31 cellular contexts compared by ENCODE assay signal in genomic region chr7:147586526-147586925, GRCh38.
DNase-seq lines count a peak whose midpoint lies in the region; ATAC-seq, FAIRE-seq and TF ChIP-seq lines count a peak whose summit lies in the region.
"Had no signal": no experiment of that assay in that cellular context is flagged by ENCODE, and none has a peak within 500 bp of the region (broad histone marks: within the 10 kb centered on the region; RNA-seq: fewer than 3 reads in every experiment).

No MANE protein-coding gene starts in this region.

- H3K4me3 ChIP-seq in HepG2 (replicated peaks in 1 of 3; ENCODE audit: insufficient read depth in 1 of 3, low read depth in 2 of 3, low read length in 3 of 3) (no peak overlapping the region), right lobe of liver (no peak overlapping the region), mammary epithelial cell (replicated peaks in 1 of 3; ENCODE audit: insufficient read depth in 1 of 3, low read depth in 2 of 3, low read length in 3 of 3) (no peak overlapping the region), mesendoderm (ENCODE audit: low read length) (no peak overlapping the region), PC-9 (no peak overlapping the region)
- H3K4me3 ChIP-seq: esophagus squamous epithelium, gastroesophageal sphincter, lower lobe of right lung, Peyer's patch, uterus had no signal

- H2BK5ac ChIP-seq in mesendoderm (ENCODE audit: low read length) = no peak overlapping the region

- ATAC-seq in HepG2 = no peak
- ATAC-seq in right lobe of liver = no peak
- no peak for ATAC-seq in GM21526 (IDR thresholded peaks at IDR 0.05; ENCODE audit: low FRiP score, unreplicated experiment)
- ATAC-seq: activated CD8-positive, alpha-beta T cell treated with anti-CD3 and anti-CD28 coated beads for 36 hours; gastroesophageal sphincter; lower lobe of right lung; right cardiac atrium; stimulated activated naive B cell treated with anti-CD40 and anti-IgM and Interleukin-4, amounts not matched to agents 10 μg/mL and 1 μg/mL and 100 μg/mL, for 72 hours; T-cell had no signal

- H3K9me2 ChIP-seq in PC-9 (ENCODE audit: insufficient read depth) = no peaks in the 10 kb centered on the region

- H3K4me1 ChIP-seq in HepG2 (ENCODE audit: insufficient read depth, low read length) = no peaks in the 10 kb centered on the region
- H3K4me1 ChIP-seq in right lobe of liver = no peaks in the 10 kb centered on the region
- no peaks in the 10 kb centered on the region for H3K4me1 ChIP-seq in mammary epithelial cell (ENCODE audit: insufficient read depth, low read length)
- H3K4me1 ChIP-seq in mesendoderm (ENCODE audit: control insufficient read depth, low read depth, low read length) = peaks cover 5% of the 10 kb centered on the region
- no peaks in the 10 kb centered on the region for H3K4me1 ChIP-seq in PC-9 (replicated peaks; ENCODE audit: insufficient read depth)
- H3K4me1 ChIP-seq: Caco-2, esophagus squamous epithelium, gastroesophageal sphincter, lower lobe of right lung, parathyroid adenoma, Peyer's patch, uterus had no signal

- H3K18ac ChIP-seq in mesendoderm (ENCODE audit: low read length) = no peak overlapping the region

- H3K79me2 ChIP-seq in HepG2 (ENCODE audit: insufficient read depth, low read length) (no peaks in the 10 kb centered on the region), mammary epithelial cell (ENCODE audit: insufficient read depth, low read length) (no peaks in the 10 kb centered on the region), mesendoderm (ENCODE audit: control insufficient read depth, insufficient read depth, low read length) (no peaks in the 10 kb centered on the region), PC-9 (ENCODE audit: low read depth) (no peaks in the 10 kb centered on the region)
- H3K79me2 ChIP-seq: parathyroid adenoma had no signal

- no peak for DNase-seq in HepG2 (ENCODE audit: low spot score)
- no peak for DNase-seq in right lobe of liver
- peak; percentile 8 for DNase-seq in NCI-H2196 treated with DMSO at 0.1 percent for 48 hours (lab: John Stamatoyannopoulos, UW; ENCODE audit: unreplicated experiment)
- peak; percentile 8 for DNase-seq in mammary epithelial cell
- DNase-seq in mesendoderm = peak; percentile 59
- DNase-seq in T1000 (lab: John Stamatoyannopoulos, UW) = no peak
- no peak for DNase-seq in PC-9
- DNase-seq: activated CD4-positive, alpha-beta T cell treated with anti-CD3 and anti-CD28 coated beads for 1 hour; activated CD8-positive, alpha-beta T cell treated with anti-CD3 and anti-CD28 coated beads for 36 hours; Caco-2; effector CD8-positive, alpha-beta T cell; esophagus squamous epithelium; hypothalamus; kidney; lower lobe of right lung; MV-4-11; Peyer's patch; right cardiac atrium; SIG-M5; stimulated activated CD4-positive, alpha-beta T cell treated with anti-CD3 and anti-CD28 coated beads, Interleukin-12 subunit alpha, Interleukin-12 subunit beta, amount 100 ng/mL, for 4 hours; stimulated activated CD4-positive, alpha-beta T cell treated with anti-CD3 and anti-CD28 coated beads, Interleukin-4, amount 100 ng/mL, for 24 hours; stimulated activated naive B cell treated with anti-CD40 and anti-IgM and Interleukin-4, amounts not matched to agents 10 μg/mL and 1 μg/mL and 100 μg/mL, for 72 hours; T-cell; uterus had no signal

- H3K27ac ChIP-seq in HepG2 (ENCODE audit: extremely low read length, insufficient read depth, low read length) (no peak overlapping the region), right lobe of liver (no peak overlapping the region), mammary epithelial cell (ENCODE audit: insufficient read depth, low read depth, low read length) (no peak overlapping the region), mesendoderm (ENCODE audit: low read depth, low read length) (no peak overlapping the region), PC-9 (no peak overlapping the region)
- H3K27ac ChIP-seq: esophagus squamous epithelium, gastroesophageal sphincter, lower lobe of right lung, parathyroid adenoma, Peyer's patch, uterus had no signal

- H3F3A ChIP-seq in PC-9 (ENCODE audit: insufficient read depth, low read depth) = no peaks in the 10 kb centered on the region

- no peak overlapping the region for H4K8ac ChIP-seq in mesendoderm (ENCODE audit: low read depth, low read length)

- in situ Hi-C loops in HepG2 (cut with HindIII; ENCODE audit: extremely low pct_ligation_motif_present, low pct_unique_long_range_greater_than_20kb) = no loop called here
- in situ Hi-C loops in mammary epithelial cell (cut with MboI; ENCODE audit: low sequenced_read_pairs in 2 of 2) = no loop called here

- H3K4me2 ChIP-seq in HepG2 (ENCODE audit: low read depth, low read length) = no peak overlapping the region
- H3K4me2 ChIP-seq in mammary epithelial cell (ENCODE audit: insufficient read depth, low read depth, low read length) = no peak overlapping the region
- no peak overlapping the region for H3K4me2 ChIP-seq in mesendoderm (ENCODE audit: low read length)
- no peak overlapping the region for H3K4me2 ChIP-seq in PC-9

- H4K20me1 ChIP-seq in HepG2 (ENCODE audit: insufficient read depth, low read length) = no peaks in the 10 kb centered on the region
- H4K20me1 ChIP-seq in mammary epithelial cell (ENCODE audit: insufficient read depth, low read length) = no peaks in the 10 kb centered on the region
- no peaks in the 10 kb centered on the region for H4K20me1 ChIP-seq in PC-9 (ENCODE audit: insufficient read depth)

- no peak overlapping the region for H3K4ac ChIP-seq in mesendoderm (ENCODE audit: low read depth, low read length)

- CTCF ChIA-PET in HepG2 (lab: Yijun Ruan, JAX; ENCODE audit: low intra/inter-chr PET ratio, low total read pairs) = no interaction called here
- CTCF ChIA-PET in mammary epithelial cell (lab: Charles Lee; ENCODE audit: low non-redundant PET) = no interaction called here
- CTCF ChIA-PET in PC-9 (lab: Charles Lee) = no interaction called here

- intact Hi-C loops in HepG2 (cut with micrococcal nuclease; ENCODE audit: unreplicated experiment) (no loop called here), right lobe of liver (cut with DNase I) (no loop called here), mammary epithelial cell (cut with micrococcal nuclease) (no loop called here), PC-9 (cut with micrococcal nuclease; ENCODE audit: unreplicated experiment) (no loop called here)

- no peaks in the 10 kb centered on the region for H3K27me3 ChIP-seq in HepG2 (ENCODE audit: control insufficient read depth in 1 of 2, insufficient read depth in 2 of 2, low read length in 2 of 2)
- H3K27me3 ChIP-seq in right lobe of liver = no peaks in the 10 kb centered on the region
- no peaks in the 10 kb centered on the region for H3K27me3 ChIP-seq in mammary epithelial cell (ENCODE audit: insufficient read depth, low read length)
- no peaks in the 10 kb centered on the region for H3K27me3 ChIP-seq in mesendoderm (ENCODE audit: insufficient read depth, low read length, poor library complexity)
- no peaks in the 10 kb centered on the region for H3K27me3 ChIP-seq in PC-9 (ENCODE audit: insufficient read depth, low read depth)
- H3K27me3 ChIP-seq: esophagus squamous epithelium, gastroesophageal sphincter, Peyer's patch, uterus had no signal

- WGBS in HepG2 (ENCODE audit: low lambda C conversion rate) = 9% methylated on average over 1 of the region's 1 CpG
- 31% methylated on average over 1 of the region's 1 CpG for WGBS in right lobe of liver (ENCODE audit: insufficient coverage, low coverage, low lambda C conversion rate, missing lambda C conversion rate)
- no CpG with 5 or more reads among the region's 1 CpG for WGBS in mammary epithelial cell (ENCODE audit: low coverage, missing lambda C conversion rate)
- no CpG with 5 or more reads among the region's 1 CpG for WGBS in mesendoderm (ENCODE audit: extremely low coverage, insufficient coverage, low lambda C conversion rate)

- TF ChIP-seq CTCF in HepG2 (CRISPR knock-in tag; IDR thresholded peaks at IDR 0.05) (no peak), right lobe of liver (IDR thresholded peaks at IDR 0.05) (no peak), mammary epithelial cell (conservative IDR thresholded peaks at IDR 0.05 in 1 of 2, IDR thresholded peaks at IDR 0.05 in 1 of 2; ENCODE audit: extremely low read depth in 1 of 2, insufficient read depth in 1 of 2, low read depth in 1 of 2, low read length in 2 of 2) (no peak), PC-9 (conservative IDR thresholded peaks at IDR 0.05) (no peak)

- no peak overlapping the region for H3K56ac ChIP-seq in mesendoderm (ENCODE audit: low read length)

- no peak overlapping the region for H4K5ac ChIP-seq in mesendoderm (ENCODE audit: low read length)

- no peak overlapping the region for H2AK5ac ChIP-seq in mesendoderm (ENCODE audit: low read length)

- no peak for FAIRE-seq in HepG2 (lab: Jason Lieb, UNC)
- FAIRE-seq: A204.1, colon, HTR-8/SVneo, kidney, TTC549 had no signal

- no peak overlapping the region for H2BK120ac ChIP-seq in mesendoderm (ENCODE audit: low read depth, low read length)

- no peaks in the 10 kb centered on the region for H3K36me3 ChIP-seq in HepG2 (replicated peaks in 1 of 2; ENCODE audit: control insufficient read depth in 1 of 2, insufficient read depth in 2 of 2, low read length in 2 of 2)
- no peaks in the 10 kb centered on the region for H3K36me3 ChIP-seq in right lobe of liver
- no peaks in the 10 kb centered on the region for H3K36me3 ChIP-seq in mammary epithelial cell (ENCODE audit: insufficient read depth, low read length)
- no peaks in the 10 kb centered on the region for H3K36me3 ChIP-seq in mesendoderm (ENCODE audit: control insufficient read depth, insufficient read depth, low read length)
- no peaks in the 10 kb centered on the region for H3K36me3 ChIP-seq in PC-9 (ENCODE audit: low read depth)
- H3K36me3 ChIP-seq: esophagus squamous epithelium, gastroesophageal sphincter, lower lobe of right lung, Peyer's patch, uterus had no signal

- no peak overlapping the region for H3K23ac ChIP-seq in mesendoderm (ENCODE audit: low read length)

- peak overlapping the region; percentile 57 for H2BK15ac ChIP-seq in mesendoderm (replicated peaks; ENCODE audit: low read depth)

- H3K9me3 ChIP-seq in HepG2 (ENCODE audit: low read length) = peaks cover 36% of the 10 kb centered on the region
- no peaks in the 10 kb centered on the region for H3K9me3 ChIP-seq in right lobe of liver
- H3K9me3 ChIP-seq in mammary epithelial cell (replicated peaks; ENCODE audit: insufficient read depth, low read length) = no peaks in the 10 kb centered on the region
- H3K9me3 ChIP-seq in PC-9 (ENCODE audit: insufficient read depth, low read depth) = no peaks in the 10 kb centered on the region
- H3K9me3 ChIP-seq: esophagus squamous epithelium, gastroesophageal sphincter, lower lobe of right lung, Peyer's patch, uterus had no signal

- no peaks in the 10 kb centered on the region for H3K79me1 ChIP-seq in mesendoderm (ENCODE audit: low read length)

- no TSS peak for BruUV-seq in HepG2 (replicated peaks; lab: Mats Ljungman, UMichigan)
- no TSS peak for BruUV-seq in mammary epithelial cell (replicated peaks; lab: Mats Ljungman, UMichigan)
- no TSS peak for BruUV-seq in PC-9 (replicated peaks; lab: Mats Ljungman, UMichigan)

- dilution Hi-C loops in mammary epithelial cell (cut with HindIII; ENCODE audit: low sequenced_read_pairs) = no loop called here

- TF ChIP-seq EP300 in HepG2 (IDR thresholded peaks at IDR 0.05; ENCODE audit: low read depth in 2 of 2, low read length in 2 of 2) = no peak
- TF ChIP-seq EP300 in HepG2 (CRISPR knock-in tag; IDR thresholded peaks at IDR 0.05; ENCODE audit: borderline replicate concordance) = no peak

- no peak overlapping the region for H3K9ac ChIP-seq in HepG2 (ENCODE audit: insufficient read depth, low read depth, low read length)
- H3K9ac ChIP-seq in mammary epithelial cell (ENCODE audit: insufficient read depth, low read length) = no peak overlapping the region
- no peak overlapping the region for H3K9ac ChIP-seq in mesendoderm (ENCODE audit: low read length)
- H3K9ac ChIP-seq: parathyroid adenoma had no signal

- no peak for TF ChIP-seq RAD21 in HepG2 (CRISPR knock-in tag; IDR thresholded peaks at IDR 0.05)

- no peak overlapping the region for H2AFZ ChIP-seq in HepG2 (ENCODE audit: low read length)
- no peak overlapping the region for H2AFZ ChIP-seq in mammary epithelial cell (ENCODE audit: low read depth, low read length)
- H2AFZ ChIP-seq in PC-9 = no peak overlapping the region
- H2AFZ ChIP-seq: parathyroid adenoma had no signal

- TF ChIP-seq POLR2A in HepG2 (IDR thresholded peaks at IDR 0.05; ENCODE audit: insufficient read depth in 1 of 2, low read depth in 2 of 2, low read length in 2 of 2) (no peak), right lobe of liver (IDR thresholded peaks at IDR 0.05) (no peak)

- POLR2A ChIA-PET in HepG2 (lab: Yijun Ruan, JAX) = no interaction called here
- POLR2A ChIA-PET in PC-9 (lab: Charles Lee; ENCODE audit: unreplicated experiment) = no interaction called here

Comparison
In these comparisons a context has a peak if more than half of its experiments do, and no peak if none do; other contexts are left out.
1. DNase-seq: peak in NCI-H2196 treated with DMSO at 0.1 percent for 48 hours (single experiment), mammary epithelial cell (single experiment) and mesendoderm (single experiment); none in HepG2 (single experiment), right lobe of liver (0 of 3), T1000 (single experiment) and PC-9 (0 of 2).